ENCODE assay signal across 1 cellular context in the genomic region with DNA sequence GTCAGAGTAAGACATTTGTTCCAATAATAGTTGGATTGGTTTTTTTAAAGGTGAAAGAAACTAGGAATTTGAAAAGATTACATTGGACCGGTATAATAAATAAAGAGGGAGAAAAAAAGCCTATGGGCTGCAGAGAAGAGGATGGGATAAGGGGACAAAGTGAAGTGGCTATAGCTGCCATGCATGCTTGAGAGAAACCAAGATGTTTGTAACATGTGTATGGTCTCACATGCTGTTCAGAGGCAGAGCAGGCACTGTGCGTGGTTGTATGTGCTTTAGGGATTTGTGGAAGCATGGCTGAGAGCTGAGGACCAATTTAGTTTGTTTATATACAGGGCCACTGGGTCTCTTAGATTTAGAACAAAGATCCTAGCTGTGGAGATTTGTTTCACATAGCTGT.
TF ChIP-seq lines count a peak whose summit lies in the region.

No MANE protein-coding gene starts in this region.

TF ChIP-seq in K562, 482 proteins besides CTCF, POLR2A, EP300 and RAD21 (continued from another document):
- TF ChIP-seq, protein P1, sequence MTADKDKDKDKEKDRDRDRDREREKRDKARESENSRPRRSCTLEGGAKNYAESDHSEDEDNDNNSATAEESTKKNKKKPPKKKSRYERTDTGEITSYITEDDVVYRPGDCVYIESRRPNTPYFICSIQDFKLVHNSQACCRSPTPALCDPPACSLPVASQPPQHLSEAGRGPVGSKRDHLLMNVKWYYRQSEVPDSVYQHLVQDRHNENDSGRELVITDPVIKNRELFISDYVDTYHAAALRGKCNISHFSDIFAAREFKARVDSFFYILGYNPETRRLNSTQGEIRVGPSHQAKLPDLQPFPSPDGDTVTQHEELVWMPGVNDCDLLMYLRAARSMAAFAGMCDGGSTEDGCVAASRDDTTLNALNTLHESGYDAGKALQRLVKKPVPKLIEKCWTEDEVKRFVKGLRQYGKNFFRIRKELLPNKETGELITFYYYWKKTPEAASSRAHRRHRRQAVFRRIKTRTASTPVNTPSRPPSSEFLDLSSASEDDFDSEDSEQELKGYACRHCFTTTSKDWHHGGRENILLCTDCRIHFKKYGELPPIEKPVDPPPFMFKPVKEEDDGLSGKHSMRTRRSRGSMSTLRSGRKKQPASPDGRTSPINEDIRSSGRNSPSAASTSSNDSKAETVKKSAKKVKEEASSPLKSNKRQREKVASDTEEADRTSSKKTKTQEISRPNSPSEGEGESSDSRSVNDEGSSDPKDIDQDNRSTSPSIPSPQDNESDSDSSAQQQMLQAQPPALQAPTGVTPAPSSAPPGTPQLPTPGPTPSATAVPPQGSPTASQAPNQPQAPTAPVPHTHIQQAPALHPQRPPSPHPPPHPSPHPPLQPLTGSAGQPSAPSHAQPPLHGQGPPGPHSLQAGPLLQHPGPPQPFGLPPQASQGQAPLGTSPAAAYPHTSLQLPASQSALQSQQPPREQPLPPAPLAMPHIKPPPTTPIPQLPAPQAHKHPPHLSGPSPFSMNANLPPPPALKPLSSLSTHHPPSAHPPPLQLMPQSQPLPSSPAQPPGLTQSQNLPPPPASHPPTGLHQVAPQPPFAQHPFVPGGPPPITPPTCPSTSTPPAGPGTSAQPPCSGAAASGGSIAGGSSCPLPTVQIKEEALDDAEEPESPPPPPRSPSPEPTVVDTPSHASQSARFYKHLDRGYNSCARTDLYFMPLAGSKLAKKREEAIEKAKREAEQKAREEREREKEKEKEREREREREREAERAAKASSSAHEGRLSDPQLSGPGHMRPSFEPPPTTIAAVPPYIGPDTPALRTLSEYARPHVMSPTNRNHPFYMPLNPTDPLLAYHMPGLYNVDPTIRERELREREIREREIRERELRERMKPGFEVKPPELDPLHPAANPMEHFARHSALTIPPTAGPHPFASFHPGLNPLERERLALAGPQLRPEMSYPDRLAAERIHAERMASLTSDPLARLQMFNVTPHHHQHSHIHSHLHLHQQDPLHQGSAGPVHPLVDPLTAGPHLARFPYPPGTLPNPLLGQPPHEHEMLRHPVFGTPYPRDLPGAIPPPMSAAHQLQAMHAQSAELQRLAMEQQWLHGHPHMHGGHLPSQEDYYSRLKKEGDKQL (CRISPR knock-in tag; IDR thresholded peaks at IDR 0.05; ENCODE audit: borderline replicate concordance) = no peak
